Comparison of ENCODE assay signal across 1 cellular context in genomic region chr14:34980337-34980900, GRCh38.
TF ChIP-seq lines count a peak whose summit lies in the region.

No MANE protein-coding gene starts in this region.

TF ChIP-seq in HEK293, 187 proteins besides CTCF, POLR2A, EP300 and RAD21 (continued from another document):
- no peak for TF ChIP-seq ZSCAN18 (tag by site-specific recombination; IDR thresholded peaks at IDR 0.05)
- TF ChIP-seq ZNF404 (tag by site-specific recombination; IDR thresholded peaks at IDR 0.05), result no peak
- TF ChIP-seq ZNF664 (tag by site-specific recombination; IDR thresholded peaks at IDR 0.05), result no peak
- TF ChIP-seq ZNF18 (tag by site-specific recombination; IDR thresholded peaks at IDR 0.05), result no peak
- TF ChIP-seq ZBTB10 (tag by site-specific recombination; IDR thresholded peaks at IDR 0.05), result no peak
- TF ChIP-seq ZNF138 (tag by site-specific recombination; IDR thresholded peaks at IDR 0.05; ENCODE audit: borderline replicate concordance), result no peak
- no peak for TF ChIP-seq OSR2 (tag by site-specific recombination; IDR thresholded peaks at IDR 0.05)
- no peak for TF ChIP-seq TSHZ1 (tag by site-specific recombination; IDR thresholded peaks at IDR 0.05; ENCODE audit: borderline replicate concordance)
